Comparison of ENCODE assay signal across 29 cellular contexts in the genomic region with DNA sequence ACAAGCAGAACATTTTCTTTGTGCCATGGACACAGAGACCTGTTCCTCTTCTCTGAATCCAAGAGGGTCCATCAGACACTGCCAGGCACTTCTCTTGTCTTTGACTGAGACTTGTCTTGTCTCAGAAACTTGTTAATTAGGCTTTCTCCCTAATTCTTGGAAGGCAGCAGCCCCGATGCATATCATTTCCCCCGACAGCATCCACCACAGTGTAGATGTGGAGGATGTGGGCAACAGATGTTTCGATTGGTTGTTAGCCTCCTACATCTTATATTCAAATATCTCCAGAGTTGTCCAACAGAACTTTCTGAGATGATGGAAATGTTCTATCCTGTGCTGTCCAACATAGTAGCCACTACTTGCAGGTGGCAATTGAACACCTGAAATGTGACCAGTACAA.
"Had no signal": no experiment of that assay in that cellular context is flagged by ENCODE, and none has a peak within 500 bp of the region (broad histone marks: within the 10 kb centered on the region; RNA-seq: fewer than 3 reads in every experiment).

No MANE protein-coding gene starts in this region.

- H3K27me3 Mint-ChIP-seq: naive thymus-derived CD8-positive, alpha-beta T cell; progenitor cell of endocrine pancreas; stimulated activated naive B cell treated with anti-CD40 and anti-IgM and Interleukin-4, amounts not matched to agents 10 μg/mL and 1 μg/mL and 100 μg/mL, for 72 hours; stimulated activated naive CD8-positive, alpha-beta T cell treated with anti-CD3 and anti-CD28 coated beads, Interleukin-15, Interleukin-2, amounts not matched to agents 100 ng/mL and 50 ng/mL, for 24 hours had no signal

- H3K9ac ChIP-seq: parathyroid adenoma had no signal

- ATAC-seq: naive thymus-derived CD8-positive, alpha-beta T cell; natural killer cell treated with Interleukin-12 subunit alpha and Interleukin-12 subunit beta and Interleukin-15 and Interleukin-18, amount 100 ng/mL, for 72 hours; psoas muscle; right cardiac atrium; right lobe of liver; stimulated activated effector memory CD8-positive, alpha-beta T cell treated with anti-CD3 and anti-CD28 coated beads, Interleukin-12 subunit alpha, Interleukin-12 subunit beta, amount 100 ng/mL, for 72 hours; stimulated activated naive B cell treated with anti-CD40 and anti-IgM and Interleukin-4, amounts not matched to agents 10 μg/mL and 1 μg/mL and 100 μg/mL, for 72 hours; upper lobe of right lung had no signal

- H3K4me3 Mint-ChIP-seq: naive thymus-derived CD8-positive, alpha-beta T cell; natural killer cell treated with Interleukin-12 subunit alpha and Interleukin-12 subunit beta and Interleukin-15 and Interleukin-18, amount 100 ng/mL, for 72 hours; nephron progenitor cell; neural crest cell; stimulated activated effector memory CD8-positive, alpha-beta T cell treated with anti-CD3 and anti-CD28 coated beads, Interleukin-12 subunit alpha, Interleukin-12 subunit beta, amount 100 ng/mL, for 72 hours; stimulated activated naive B cell treated with anti-CD40 and anti-IgM and Interleukin-4, amounts not matched to agents 10 μg/mL and 1 μg/mL and 100 μg/mL, for 72 hours; stimulated activated naive CD8-positive, alpha-beta T cell treated with anti-CD3 and anti-CD28 coated beads, Interleukin-15, Interleukin-2, amounts not matched to agents 100 ng/mL and 50 ng/mL, for 24 hours; type B pancreatic cell had no signal

- H3K4me1 Mint-ChIP-seq: stimulated activated effector memory CD8-positive, alpha-beta T cell treated with anti-CD3 and anti-CD28 coated beads, Interleukin-12 subunit alpha, Interleukin-12 subunit beta, amount 100 ng/mL, for 72 hours; stimulated activated naive B cell treated with anti-CD40 and anti-IgM and Interleukin-4, amounts not matched to agents 10 μg/mL and 1 μg/mL and 100 μg/mL, for 72 hours had no signal

- H3K27ac ChIP-seq: ovary, parathyroid adenoma, psoas muscle, right lobe of liver, thyroid gland, transverse colon, upper lobe of right lung had no signal

- H3K4me3 ChIP-seq: ovary, psoas muscle, right lobe of liver, sigmoid colon, stomach, thoracic aorta, thyroid gland, transverse colon, upper lobe of right lung, uterus had no signal

- H3K36me3 ChIP-seq: ovary, right lobe of liver, sigmoid colon, stomach, thoracic aorta, thyroid gland, transverse colon, upper lobe of right lung, uterus had no signal

- H3K36me3 Mint-ChIP-seq: naive thymus-derived CD8-positive, alpha-beta T cell; natural killer cell treated with Interleukin-12 subunit alpha and Interleukin-12 subunit beta and Interleukin-15 and Interleukin-18, amount 100 ng/mL, for 72 hours; stimulated activated effector memory CD8-positive, alpha-beta T cell treated with anti-CD3 and anti-CD28 coated beads, Interleukin-12 subunit alpha, Interleukin-12 subunit beta, amount 100 ng/mL, for 72 hours; stimulated activated naive B cell treated with anti-CD40 and anti-IgM and Interleukin-4, amounts not matched to agents 10 μg/mL and 1 μg/mL and 100 μg/mL, for 72 hours; type B pancreatic cell had no signal

- H3K27ac Mint-ChIP-seq: natural killer cell treated with Interleukin-12 subunit alpha and Interleukin-12 subunit beta and Interleukin-15 and Interleukin-18, amount 100 ng/mL, for 72 hours; nephron progenitor cell; progenitor cell of endocrine pancreas; stimulated activated naive B cell treated with anti-CD40 and anti-IgM and Interleukin-4, amounts not matched to agents 10 μg/mL and 1 μg/mL and 100 μg/mL, for 72 hours; stimulated activated naive CD8-positive, alpha-beta T cell treated with anti-CD3 and anti-CD28 coated beads, Interleukin-15, Interleukin-2, amounts not matched to agents 100 ng/mL and 50 ng/mL, for 24 hours; type B pancreatic cell had no signal

- H3K27me3 ChIP-seq: ovary, right lobe of liver, sigmoid colon, stomach, thyroid gland, transverse colon, upper lobe of right lung, uterus had no signal

- H2AFZ ChIP-seq: parathyroid adenoma had no signal

- H3K4me1 ChIP-seq: parathyroid adenoma, thyroid gland had no signal

- H3K9me3 Mint-ChIP-seq: naive thymus-derived CD8-positive, alpha-beta T cell; natural killer cell treated with Interleukin-12 subunit alpha and Interleukin-12 subunit beta and Interleukin-15 and Interleukin-18, amount 100 ng/mL, for 72 hours; nephron progenitor cell; neural crest cell; stimulated activated effector memory CD8-positive, alpha-beta T cell treated with anti-CD3 and anti-CD28 coated beads, Interleukin-12 subunit alpha, Interleukin-12 subunit beta, amount 100 ng/mL, for 72 hours; stimulated activated naive B cell treated with anti-CD40 and anti-IgM and Interleukin-4, amounts not matched to agents 10 μg/mL and 1 μg/mL and 100 μg/mL, for 72 hours; stimulated activated naive CD8-positive, alpha-beta T cell treated with anti-CD3 and anti-CD28 coated beads, Interleukin-15, Interleukin-2, amounts not matched to agents 100 ng/mL and 50 ng/mL, for 24 hours; type B pancreatic cell had no signal

- H3K9me3 ChIP-seq: ovary, psoas muscle, right lobe of liver, sigmoid colon, stomach, thoracic aorta, thyroid gland, transverse colon, upper lobe of right lung, uterus had no signal

- DNase-seq: naive thymus-derived CD8-positive, alpha-beta T cell; nephron progenitor cell; occipital lobe; ovary; posterior cingulate gyrus; psoas muscle; right cardiac atrium; right lobe of liver; sigmoid colon; small intestine; stimulated activated CD4-positive, alpha-beta T cell treated with anti-CD3 and anti-CD28 coated beads, Interleukin-15, amount 100 ng/mL, for 24 hours; stimulated activated CD4-positive, alpha-beta T cell treated with anti-CD3 and anti-CD28 coated beads, Interleukin-2, amount 100 ng/mL, for 24 hours; stimulated activated CD4-positive, alpha-beta T cell treated with anti-CD3 and anti-CD28 coated beads, Interleukin-2, amount 100 ng/mL, for 48 hours; stimulated activated CD4-positive, alpha-beta T cell treated with anti-CD3 and anti-CD28 coated beads, Interleukin-4, amount 100 ng/mL, for 24 hours; stimulated activated naive B cell treated with anti-CD40 and anti-IgM and Interleukin-4, amounts not matched to agents 10 μg/mL and 1 μg/mL and 100 μg/mL, for 72 hours; stimulated activated naive CD4-positive, alpha-beta T cell treated with Interleukin-2 at 50 U/mL for 16 hours; stomach; thyroid gland; transverse colon; upper lobe of right lung; uterus had no signal
